In the genomic region with DNA sequence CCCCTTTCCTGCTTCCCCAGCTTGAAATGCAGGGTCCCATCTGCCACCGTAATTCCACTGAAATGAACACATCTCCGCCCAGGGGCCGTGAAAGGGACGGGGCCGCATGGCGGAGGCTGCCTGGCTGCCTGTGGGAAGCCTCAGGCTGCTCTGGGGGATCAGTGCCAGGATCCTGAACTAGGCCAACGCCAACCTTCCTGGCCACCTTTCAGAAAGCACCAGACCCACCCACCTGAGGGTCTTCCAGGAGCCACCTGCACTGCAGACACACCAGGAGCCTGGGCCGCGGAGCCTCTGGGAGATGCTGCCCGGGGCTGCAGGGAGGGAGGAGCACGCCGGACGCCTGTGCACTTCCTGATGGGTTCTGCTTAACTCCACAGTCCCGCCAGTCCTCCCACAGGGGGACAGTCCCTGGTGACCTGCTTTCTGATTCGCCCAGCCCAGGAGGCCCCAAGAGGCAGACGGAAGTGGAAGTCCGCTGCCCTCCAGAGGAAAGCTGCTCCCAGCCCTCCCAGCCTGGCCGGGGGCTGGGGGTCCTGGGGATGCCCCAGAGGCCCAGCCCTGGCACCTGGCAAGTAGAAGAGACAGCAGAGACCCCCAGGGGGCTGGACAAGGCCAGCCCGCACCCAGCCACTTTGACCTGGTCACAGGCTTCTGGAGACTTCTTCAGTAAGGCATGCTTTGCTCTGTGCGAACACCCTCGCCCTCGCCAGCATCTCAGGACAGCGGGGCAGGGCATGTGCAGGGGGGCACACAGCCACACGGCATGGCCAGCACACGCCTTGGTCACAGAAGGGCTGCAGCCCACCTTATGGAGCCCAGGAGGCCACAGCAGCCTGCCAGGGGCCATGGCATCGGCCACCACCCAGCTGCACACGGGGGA, we compare ENCODE assay signal across 1 cellular context.
TF ChIP-seq lines count a peak whose summit lies in the region.

A gene with protein sequence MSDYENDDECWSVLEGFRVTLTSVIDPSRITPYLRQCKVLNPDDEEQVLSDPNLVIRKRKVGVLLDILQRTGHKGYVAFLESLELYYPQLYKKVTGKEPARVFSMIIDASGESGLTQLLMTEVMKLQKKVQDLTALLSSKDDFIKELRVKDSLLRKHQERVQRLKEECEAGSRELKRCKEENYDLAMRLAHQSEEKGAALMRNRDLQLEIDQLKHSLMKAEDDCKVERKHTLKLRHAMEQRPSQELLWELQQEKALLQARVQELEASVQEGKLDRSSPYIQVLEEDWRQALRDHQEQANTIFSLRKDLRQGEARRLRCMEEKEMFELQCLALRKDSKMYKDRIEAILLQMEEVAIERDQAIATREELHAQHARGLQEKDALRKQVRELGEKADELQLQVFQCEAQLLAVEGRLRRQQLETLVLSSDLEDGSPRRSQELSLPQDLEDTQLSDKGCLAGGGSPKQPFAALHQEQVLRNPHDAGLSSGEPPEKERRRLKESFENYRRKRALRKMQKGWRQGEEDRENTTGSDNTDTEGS (minus strand): TSS at position 370 of the 883 bp plus-strand sequence. CDS start 1,591 bp downstream, outside the sequence.

TF ChIP-seq in HEK293, 187 proteins besides CTCF, POLR2A, EP300 and RAD21 (continued from another document):
- TF ChIP-seq, protein P1, sequence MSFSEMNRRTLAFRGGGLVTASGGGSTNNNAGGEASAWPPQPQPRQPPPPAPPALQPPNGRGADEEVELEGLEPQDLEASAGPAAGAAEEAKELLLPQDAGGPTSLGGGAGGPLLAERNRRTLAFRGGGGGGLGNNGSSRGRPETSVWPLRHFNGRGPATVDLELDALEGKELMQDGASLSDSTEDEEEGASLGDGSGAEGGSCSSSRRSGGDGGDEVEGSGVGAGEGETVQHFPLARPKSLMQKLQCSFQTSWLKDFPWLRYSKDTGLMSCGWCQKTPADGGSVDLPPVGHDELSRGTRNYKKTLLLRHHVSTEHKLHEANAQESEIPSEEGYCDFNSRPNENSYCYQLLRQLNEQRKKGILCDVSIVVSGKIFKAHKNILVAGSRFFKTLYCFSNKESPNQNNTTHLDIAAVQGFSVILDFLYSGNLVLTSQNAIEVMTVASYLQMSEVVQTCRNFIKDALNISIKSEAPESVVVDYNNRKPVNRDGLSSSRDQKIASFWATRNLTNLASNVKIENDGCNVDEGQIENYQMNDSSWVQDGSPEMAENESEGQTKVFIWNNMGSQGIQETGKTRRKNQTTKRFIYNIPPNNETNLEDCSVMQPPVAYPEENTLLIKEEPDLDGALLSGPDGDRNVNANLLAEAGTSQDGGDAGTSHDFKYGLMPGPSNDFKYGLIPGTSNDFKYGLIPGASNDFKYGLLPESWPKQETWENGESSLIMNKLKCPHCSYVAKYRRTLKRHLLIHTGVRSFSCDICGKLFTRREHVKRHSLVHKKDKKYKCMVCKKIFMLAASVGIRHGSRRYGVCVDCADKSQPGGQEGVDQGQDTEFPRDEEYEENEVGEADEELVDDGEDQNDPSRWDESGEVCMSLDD (tag by site-specific recombination; IDR thresholded peaks at IDR 0.05), result no peak
